Comparison of ENCODE assay signal across 34 cellular contexts in the genomic region with DNA sequence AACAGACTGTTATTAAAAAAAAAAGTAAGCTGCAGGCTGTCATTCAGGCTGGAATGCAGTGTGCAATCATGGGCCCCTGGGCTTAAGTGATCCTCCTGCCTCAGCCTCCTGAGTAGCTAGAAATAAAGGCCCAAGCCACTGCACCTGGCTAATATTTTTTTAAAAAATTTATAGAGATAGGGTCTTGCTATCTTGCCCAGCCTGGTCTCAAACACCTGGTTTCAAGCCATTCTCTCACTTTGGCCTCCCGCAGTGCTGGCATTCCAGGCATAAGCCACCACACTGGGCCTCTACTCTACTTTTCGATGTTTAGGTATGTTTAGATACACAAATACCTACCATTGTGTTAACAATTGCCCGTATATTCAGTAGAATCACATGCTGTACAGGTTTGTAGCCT.
"Had no signal": no experiment of that assay in that cellular context is flagged by ENCODE, and none has a peak within 500 bp of the region (broad histone marks: within the 10 kb centered on the region; RNA-seq: fewer than 3 reads in every experiment).

No MANE protein-coding gene starts in this region.

- DNase-seq: Karpas-422, Kasumi-1, MG63, MM.1S, MV-4-11, NCI-H1048, NCI-H1092, NCI-H1092 treated with DMSO at 0.1 percent for 48 hours, NCI-H1105, NCI-H1105 treated with DMSO at 0.1 percent for 48 hours, NCI-H1417, NCI-H1417 treated with DMSO at 0.1 percent for 48 hours, NCI-H1436, NCI-H1436 treated with DMSO at 0.1 percent for 48 hours, NCI-H146, NCI-H1694, NCI-H1694 treated with DMSO at 0.1 percent for 48 hours, NCI-H187, NCI-H187 treated with DMSO at 0.1 percent for 48 hours, NCI-H1930, NCI-H2029, NCI-H2029 treated with DMSO at 0.1 percent for 48 hours, NCI-H2081, NCI-H2081 treated with DMSO at 0.1 percent for 48 hours, NCI-H2107, NCI-H2171, NCI-H2171 treated with DMSO at 0.1 percent for 48 hours, NCI-H2227 treated with DMSO at 0.1 percent for 48 hours, NCI-H226, NCI-H345, NCI-H446, NCI-H446 treated with DMSO at 0.1 percent for 48 hours, NCI-H510A, NCI-H510A treated with DMSO at 0.1 percent for 48 hours had no signal

- H3K9me3 ChIP-seq: MG63 had no signal

- H3K27me3 ChIP-seq: MG63 had no signal

- H3K4me3 ChIP-seq: MG63 had no signal

- H3K36me3 ChIP-seq: MG63 had no signal
